In the genomic region with DNA sequence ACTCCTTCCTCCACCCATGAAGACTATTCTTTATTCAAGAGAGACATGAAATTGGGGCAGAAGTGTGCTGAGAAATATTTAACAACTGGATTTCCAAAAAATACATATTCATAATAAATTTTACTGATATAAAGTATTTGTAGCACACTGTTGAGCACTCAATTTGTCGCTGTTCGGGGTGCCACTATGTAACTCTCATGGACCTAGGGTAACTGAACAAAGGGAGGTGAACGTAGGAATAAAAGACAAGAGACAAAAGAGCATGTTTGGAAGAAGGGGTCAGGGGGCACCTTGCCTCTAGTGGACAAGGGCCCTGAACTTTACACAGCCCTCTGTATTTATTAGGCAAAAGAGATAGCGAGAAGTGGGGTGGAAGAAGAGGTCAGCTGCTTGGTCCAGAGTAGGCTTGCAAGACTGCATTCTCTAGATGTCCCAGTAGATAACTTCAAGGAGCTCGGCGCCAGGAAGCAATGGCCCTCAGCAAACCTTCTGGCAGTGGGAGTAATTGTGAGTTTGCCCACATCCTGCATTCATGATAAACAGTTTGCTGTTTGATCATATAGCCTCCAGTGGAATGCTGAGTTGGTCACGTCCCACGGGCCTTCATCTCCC, we compare ENCODE assay signal across 1 cellular context.
TF ChIP-seq lines count a peak whose summit lies in the region.

No MANE protein-coding gene starts in this region.

TF ChIP-seq in K562, 482 proteins besides CTCF, POLR2A, EP300 and RAD21 (continued from another document):
- TF ChIP-seq, protein P1, sequence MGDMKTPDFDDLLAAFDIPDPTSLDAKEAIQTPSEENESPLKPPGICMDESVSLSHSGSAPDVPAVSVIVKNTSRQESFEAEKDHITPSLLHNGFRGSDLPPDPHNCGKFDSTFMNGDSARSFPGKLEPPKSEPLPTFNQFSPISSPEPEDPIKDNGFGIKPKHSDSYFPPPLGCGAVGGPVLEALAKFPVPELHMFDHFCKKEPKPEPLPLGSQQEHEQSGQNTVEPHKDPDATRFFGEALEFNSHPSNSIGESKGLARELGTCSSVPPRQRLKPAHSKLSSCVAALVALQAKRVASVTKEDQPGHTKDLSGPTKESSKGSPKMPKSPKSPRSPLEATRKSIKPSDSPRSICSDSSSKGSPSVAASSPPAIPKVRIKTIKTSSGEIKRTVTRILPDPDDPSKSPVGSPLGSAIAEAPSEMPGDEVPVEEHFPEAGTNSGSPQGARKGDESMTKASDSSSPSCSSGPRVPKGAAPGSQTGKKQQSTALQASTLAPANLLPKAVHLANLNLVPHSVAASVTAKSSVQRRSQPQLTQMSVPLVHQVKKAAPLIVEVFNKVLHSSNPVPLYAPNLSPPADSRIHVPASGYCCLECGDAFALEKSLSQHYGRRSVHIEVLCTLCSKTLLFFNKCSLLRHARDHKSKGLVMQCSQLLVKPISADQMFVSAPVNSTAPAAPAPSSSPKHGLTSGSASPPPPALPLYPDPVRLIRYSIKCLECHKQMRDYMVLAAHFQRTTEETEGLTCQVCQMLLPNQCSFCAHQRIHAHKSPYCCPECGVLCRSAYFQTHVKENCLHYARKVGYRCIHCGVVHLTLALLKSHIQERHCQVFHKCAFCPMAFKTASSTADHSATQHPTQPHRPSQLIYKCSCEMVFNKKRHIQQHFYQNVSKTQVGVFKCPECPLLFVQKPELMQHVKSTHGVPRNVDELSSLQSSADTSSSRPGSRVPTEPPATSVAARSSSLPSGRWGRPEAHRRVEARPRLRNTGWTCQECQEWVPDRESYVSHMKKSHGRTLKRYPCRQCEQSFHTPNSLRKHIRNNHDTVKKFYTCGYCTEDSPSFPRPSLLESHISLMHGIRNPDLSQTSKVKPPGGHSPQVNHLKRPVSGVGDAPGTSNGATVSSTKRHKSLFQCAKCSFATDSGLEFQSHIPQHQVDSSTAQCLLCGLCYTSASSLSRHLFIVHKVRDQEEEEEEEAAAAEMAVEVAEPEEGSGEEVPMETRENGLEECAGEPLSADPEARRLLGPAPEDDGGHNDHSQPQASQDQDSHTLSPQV (IDR thresholded peaks at IDR 0.05), result peak; percentile 43
- TF ChIP-seq ZNF583 (CRISPR knock-in tag; IDR thresholded peaks at IDR 0.05) (no peak), CBFA2T3 (IDR thresholded peaks at IDR 0.05) (peak; percentile 63), ZNF780A (CRISPR knock-in tag; IDR thresholded peaks at IDR 0.05) (no peak), FOS (IDR thresholded peaks at IDR 0.05; ENCODE audit: extremely low read depth, insufficient read length) (no peak), TEAD1 (CRISPR knock-in tag; IDR thresholded peaks at IDR 0.05) (peak; percentile 54 to 84; a peak in 2 of 4 replicates), DACH1 (IDR thresholded peaks at IDR 0.05; ENCODE audit: partially characterized antibody) (peak; percentile 68), FOSL1 (tag; conservative IDR thresholded peaks at IDR 0.05) (peak; percentile 15; the same call in 1 of the 2 replicates), ATF7 (IDR thresholded peaks at IDR 0.05) (peak; percentile 16; the same call in 1 of the 2 replicates), HMGN3 (IDR thresholded peaks at IDR 0.05; ENCODE audit: borderline replicate concordance, extremely low read depth, insufficient read length, low read depth, low read length) (no peak), TBP (optimal IDR thresholded peaks at IDR 0.05; ENCODE audit: low read depth, low read length) (no peak), GATAD2A (IDR thresholded peaks at IDR 0.05) (0 out of 2 replicates have a peak, but pooled peaks have one; percentile 57), GTF2F1 (IDR thresholded peaks at IDR 0.05; ENCODE audit: low read depth, low read length) (no peak), TBL1XR1 (IDR thresholded peaks at IDR 0.05; ENCODE audit: low read length in 2 of 2) (0 out of 4 replicates have a peak, but pooled peaks of 1 of the 2 experiments have one; percentile 11), MYNN (IDR thresholded peaks at IDR 0.05) (peak; percentile 63; the same call in 1 of the 2 replicates), MYNN (CRISPR knock-in tag; IDR thresholded peaks at IDR 0.05) (no peak), GATA2 (CRISPR knock-in tag; IDR thresholded peaks at IDR 0.05) (peak; percentile 80)
- TF ChIP-seq, protein P2, sequence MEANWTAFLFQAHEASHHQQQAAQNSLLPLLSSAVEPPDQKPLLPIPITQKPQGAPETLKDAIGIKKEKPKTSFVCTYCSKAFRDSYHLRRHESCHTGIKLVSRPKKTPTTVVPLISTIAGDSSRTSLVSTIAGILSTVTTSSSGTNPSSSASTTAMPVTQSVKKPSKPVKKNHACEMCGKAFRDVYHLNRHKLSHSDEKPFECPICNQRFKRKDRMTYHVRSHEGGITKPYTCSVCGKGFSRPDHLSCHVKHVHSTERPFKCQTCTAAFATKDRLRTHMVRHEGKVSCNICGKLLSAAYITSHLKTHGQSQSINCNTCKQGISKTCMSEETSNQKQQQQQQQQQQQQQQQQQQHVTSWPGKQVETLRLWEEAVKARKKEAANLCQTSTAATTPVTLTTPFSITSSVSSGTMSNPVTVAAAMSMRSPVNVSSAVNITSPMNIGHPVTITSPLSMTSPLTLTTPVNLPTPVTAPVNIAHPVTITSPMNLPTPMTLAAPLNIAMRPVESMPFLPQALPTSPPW (CRISPR knock-in tag; IDR thresholded peaks at IDR 0.05), result peak; percentile 31; the same call in 1 of the 2 replicates
TF ChIP-seq in K562: peak in this region for 57.
